Comparison of ENCODE assay signal across 1 cellular context in the genomic region with DNA sequence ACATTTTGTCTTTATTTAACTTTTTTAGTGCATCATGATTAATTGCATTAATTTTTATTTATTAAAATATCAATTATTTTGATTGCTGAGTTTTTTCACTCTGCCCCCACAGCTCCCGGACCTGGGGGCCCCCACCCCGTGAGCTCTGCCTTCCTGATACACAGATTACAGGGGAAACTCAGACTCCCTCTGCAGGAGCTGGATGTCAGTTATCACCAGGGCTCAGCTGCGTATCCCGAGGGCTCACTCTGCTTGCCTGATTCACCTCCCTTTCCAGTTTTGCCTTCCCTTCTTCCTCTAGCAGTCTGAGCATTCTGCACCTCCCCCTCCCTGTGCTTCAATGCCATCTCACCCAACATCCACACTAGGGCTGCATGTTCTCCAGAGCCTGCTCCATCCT.
TF ChIP-seq lines count a peak whose summit lies in the region.

No MANE protein-coding gene starts in this region.

TF ChIP-seq in WTC11, 78 proteins besides CTCF, POLR2A, EP300 and RAD21 (continued from another document):
- TF ChIP-seq, protein P1, sequence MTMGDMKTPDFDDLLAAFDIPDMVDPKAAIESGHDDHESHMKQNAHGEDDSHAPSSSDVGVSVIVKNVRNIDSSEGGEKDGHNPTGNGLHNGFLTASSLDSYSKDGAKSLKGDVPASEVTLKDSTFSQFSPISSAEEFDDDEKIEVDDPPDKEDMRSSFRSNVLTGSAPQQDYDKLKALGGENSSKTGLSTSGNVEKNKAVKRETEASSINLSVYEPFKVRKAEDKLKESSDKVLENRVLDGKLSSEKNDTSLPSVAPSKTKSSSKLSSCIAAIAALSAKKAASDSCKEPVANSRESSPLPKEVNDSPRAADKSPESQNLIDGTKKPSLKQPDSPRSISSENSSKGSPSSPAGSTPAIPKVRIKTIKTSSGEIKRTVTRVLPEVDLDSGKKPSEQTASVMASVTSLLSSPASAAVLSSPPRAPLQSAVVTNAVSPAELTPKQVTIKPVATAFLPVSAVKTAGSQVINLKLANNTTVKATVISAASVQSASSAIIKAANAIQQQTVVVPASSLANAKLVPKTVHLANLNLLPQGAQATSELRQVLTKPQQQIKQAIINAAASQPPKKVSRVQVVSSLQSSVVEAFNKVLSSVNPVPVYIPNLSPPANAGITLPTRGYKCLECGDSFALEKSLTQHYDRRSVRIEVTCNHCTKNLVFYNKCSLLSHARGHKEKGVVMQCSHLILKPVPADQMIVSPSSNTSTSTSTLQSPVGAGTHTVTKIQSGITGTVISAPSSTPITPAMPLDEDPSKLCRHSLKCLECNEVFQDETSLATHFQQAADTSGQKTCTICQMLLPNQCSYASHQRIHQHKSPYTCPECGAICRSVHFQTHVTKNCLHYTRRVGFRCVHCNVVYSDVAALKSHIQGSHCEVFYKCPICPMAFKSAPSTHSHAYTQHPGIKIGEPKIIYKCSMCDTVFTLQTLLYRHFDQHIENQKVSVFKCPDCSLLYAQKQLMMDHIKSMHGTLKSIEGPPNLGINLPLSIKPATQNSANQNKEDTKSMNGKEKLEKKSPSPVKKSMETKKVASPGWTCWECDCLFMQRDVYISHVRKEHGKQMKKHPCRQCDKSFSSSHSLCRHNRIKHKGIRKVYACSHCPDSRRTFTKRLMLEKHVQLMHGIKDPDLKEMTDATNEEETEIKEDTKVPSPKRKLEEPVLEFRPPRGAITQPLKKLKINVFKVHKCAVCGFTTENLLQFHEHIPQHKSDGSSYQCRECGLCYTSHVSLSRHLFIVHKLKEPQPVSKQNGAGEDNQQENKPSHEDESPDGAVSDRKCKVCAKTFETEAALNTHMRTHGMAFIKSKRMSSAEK (CRISPR knock-in tag; IDR thresholded peaks at IDR 0.05; ENCODE audit: borderline replicate concordance): no peak
- TF ChIP-seq ATF1 (CRISPR knock-in tag; IDR thresholded peaks at IDR 0.05): no peak
- no peak for TF ChIP-seq FOXJ3 (CRISPR knock-in tag; IDR thresholded peaks at IDR 0.05; ENCODE audit: borderline replicate concordance)
- TF ChIP-seq NR1H2 (CRISPR knock-in tag; IDR thresholded peaks at IDR 0.05): no peak
TF ChIP-seq in WTC11: peak in this region for 0.
